Comparison of ENCODE assay signal across 8 cellular contexts in genomic region chr10:121598261-121599249, GRCh38. TPM values are rescaled to one million over a fixed set of nuclear protein-coding genes. Genes with fewer than 3 reads are reported as not detected.
A peak's percentile ranks its signal among the peaks of the same experiment; 100 is the strongest.
DNase-seq lines count a peak whose midpoint lies in the region; ATAC-seq, FAIRE-seq and TF ChIP-seq lines count a peak whose summit lies in the region.

TSS of gene FGFR2 (minus strand) at chr10:121598444. CDS start at chr10:121593817, 4,627 bp downstream.

- peak; percentile 88 for DNase-seq in AG08396 (ENCODE audit: low spot score)
- DNase-seq in NOMO-1 treated with DMSO at 0.1 percent for 48 hours (lab: John Stamatoyannopoulos, UW; ENCODE audit: unreplicated experiment): peak; percentile 71
- DNase-seq in kidney epithelial cell (ENCODE audit: low read depth): no peak
- DNase-seq in small intestine: peak; percentile 78

- no peak for FAIRE-seq in small intestine (lab: Jason Lieb, UNC)

- TF ChIP-seq CTCF in kidney epithelial cell (IDR thresholded peaks at IDR 0.05; ENCODE audit: insufficient read depth, low read length, poor library complexity, severe bottlenecking): no peak

- peaks cover 12% of the 10 kb centered on the region for H3K27me3 ChIP-seq in kidney epithelial cell (ENCODE audit: control insufficient read depth, insufficient read depth, low read length)
- peaks cover 0 to 2% of the 10 kb centered on the region in 2 donors for H3K27me3 ChIP-seq in small intestine (ENCODE audit: control insufficient read depth in 2 of 2, insufficient read depth in 2 of 2, low read length in 2 of 2)

- H3K4me3 ChIP-seq in kidney epithelial cell (ENCODE audit: low read depth, low read length) (peak within 1 kb of the TSS; percentile 57), small intestine (ENCODE audit: low read depth in 1 of 2, low read length in 2 of 2) (peak within 1 kb of the TSS; percentile 33 to 48)

- 0 to 2% (median 1%) methylated on average over 41 to 92 of the region's 92 CpGs for whole genome bisulfite sequencing in small intestine, 3 donors

- H3K36me3 ChIP-seq in kidney epithelial cell (ENCODE audit: control insufficient read depth, insufficient read depth, low read length) (no peaks in the 10 kb centered on the region), small intestine (ENCODE audit: control insufficient read depth in 2 of 2, insufficient read depth in 2 of 2, low read length in 2 of 2) (no peaks in the 10 kb centered on the region)

- ATAC-seq in GM18511 (IDR thresholded peaks at IDR 0.05; ENCODE audit: unreplicated experiment) (peak; percentile 91), HG03139 (IDR thresholded peaks at IDR 0.05; ENCODE audit: unreplicated experiment) (peak; percentile 77), GM18867 (IDR thresholded peaks at IDR 0.05; ENCODE audit: unreplicated experiment) (no peak)

- peak within 1 kb of the TSS; percentile 95 for H3K27ac ChIP-seq in cingulate gyrus (ENCODE audit: low read depth, low read length)
- H3K27ac ChIP-seq in small intestine (ENCODE audit: low read depth in 1 of 2, low read length in 1 of 2): peak within 1 kb of the TSS in 1 of 2 donors; percentile 66

- no peaks in the 10 kb centered on the region for H3K9me3 ChIP-seq in small intestine (ENCODE audit: control insufficient read depth, low read depth)

- peaks cover 2% of the 10 kb centered on the region in 2 donors for H3K4me1 ChIP-seq in small intestine (ENCODE audit: control insufficient read depth in 2 of 2, insufficient read depth in 1 of 2, low read depth in 1 of 2, low read length in 1 of 2)

RNA-seq across cellular contexts. Expression of gene FGFR2, which starts in this region (rescaled TPM):
- total RNA-seq in kidney epithelial cell: 4.5 and 8.9 TPM in 2 replicates
- 1 to 10 TPM; 1.1 to 3.8 (median 1.4) TPM for polyA plus RNA-seq in small intestine
